In genomic region chr20:3796477-3797225, GRCh38 we compare ENCODE assay signal across 1 cellular context.
A peak's percentile ranks its signal among the peaks of the same experiment; 100 is the strongest.
TF ChIP-seq lines count a peak whose summit lies in the region.

No MANE protein-coding gene starts in this region.

TF ChIP-seq in HepG2, 621 proteins besides CTCF, POLR2A, EP300 and RAD21 (continued from another document):
- no peak for TF ChIP-seq ZNF512 (CRISPR knock-in tag; IDR thresholded peaks at IDR 0.05)
- peak; percentile 26; the same call in 1 of the 2 replicates for TF ChIP-seq DNMT1 (CRISPR knock-in tag; IDR thresholded peaks at IDR 0.05)
- no peak for TF ChIP-seq HMG20A (CRISPR knock-in tag; IDR thresholded peaks at IDR 0.05; ENCODE audit: borderline replicate concordance)
- TF ChIP-seq HOXD1 (CRISPR knock-in tag; IDR thresholded peaks at IDR 0.05), result no peak
- TF ChIP-seq ZC3H4 (CRISPR knock-in tag; IDR thresholded peaks at IDR 0.05; ENCODE audit: borderline replicate concordance), result 0 out of 2 replicates have a peak, but pooled peaks have one; percentile 45
- TF ChIP-seq NBN (conservative IDR thresholded peaks at IDR 0.05), result no peak
- no peak for TF ChIP-seq XBP1 (CRISPR knock-in tag; IDR thresholded peaks at IDR 0.05)
